Comparison of ENCODE assay signal across 10 cellular contexts in genomic region chr1:59076612-59077011, GRCh38.
A peak's percentile ranks its signal among the peaks of the same experiment; 100 is the strongest.
DNase-seq lines count a peak whose midpoint lies in the region; ATAC-seq and TF ChIP-seq lines count a peak whose summit lies in the region.
"Had no signal": no experiment of that assay in that cellular context is flagged by ENCODE, and none has a peak within 500 bp of the region (broad histone marks: within the 10 kb centered on the region; RNA-seq: fewer than 3 reads in every experiment).

No MANE protein-coding gene starts in this region.

- no peak overlapping the region for H3K27ac ChIP-seq in RWPE1

- ATAC-seq in HG03097 (IDR thresholded peaks at IDR 0.05; ENCODE audit: low FRiP score, unreplicated experiment), result no peak
- ATAC-seq: activated naive CD8-positive, alpha-beta T cell treated with anti-CD3 and anti-CD28 coated beads, Interleukin-2, amount 50 U/mL, for 24 hours had no signal

- TF ChIP-seq CTCF in RWPE1 (conservative IDR thresholded peaks at IDR 0.05; ENCODE audit: low read depth) (no peak), retinal pigment epithelial cell (conservative IDR thresholded peaks at IDR 0.05; ENCODE audit: low read depth, low read length) (peak; percentile 44)

- CTCF ChIA-PET in RWPE1 (lab: Yijun Ruan, JAX), result interaction anchor here (0.7 to 1.0 kb wide), 3 partner anchors 9 to 75 kb away, joined by 3 to 4 read pairs (median 3); no protein-coding TSS in a partner anchor

- DNase-seq in HPDE6-E6E7 (ENCODE audit: extremely low spot score), result peak; percentile 25
- peak; percentile 25 for DNase-seq in RWPE1 (ENCODE audit: low spot score)
- peak; percentile 67 for DNase-seq in fibroblast of peridontal ligament (ENCODE audit: extremely low read depth)
- no peak for DNase-seq in retinal pigment epithelial cell (ENCODE audit: low read depth)
- DNase-seq in nucleus accumbens (lab: John Stamatoyannopoulos, UW), result no peak
- no peak for DNase-seq in putamen (ENCODE audit: low spot score)
- no peak for DNase-seq in retina
- DNase-seq: activated CD4-positive, alpha-beta T cell treated with anti-CD3 and anti-CD28 coated beads, Interleukin-2, amount 10 ng/mL, durations not matched to agents 24 days and 14 days; activated naive CD8-positive, alpha-beta T cell treated with anti-CD3 and anti-CD28 coated beads, Interleukin-2, amount 50 U/mL, for 24 hours had no signal

- POLR2A ChIA-PET in RWPE1 (lab: Yijun Ruan, JAX; ENCODE audit: low non-redundant PET), result no interaction called here

- H3K4me3 ChIP-seq in retinal pigment epithelial cell (ENCODE audit: low read length), result no peak overlapping the region

Comparison
In these comparisons a context has a peak if more than half of its experiments do, and no peak if none do; other contexts are left out.
1. DNase-seq: peak in HPDE6-E6E7 (single experiment), RWPE1 (single experiment) and fibroblast of peridontal ligament (single experiment); none in retinal pigment epithelial cell (single experiment), nucleus accumbens (0 of 56), putamen (single experiment) and retina (single experiment).